14 cellular contexts compared by ENCODE assay signal in genomic region chr16:70689970-70690905, GRCh38. TPM values are rescaled to one million over a fixed set of nuclear protein-coding genes. Genes with fewer than 3 reads are reported as not detected.
A peak's percentile ranks its signal among the peaks of the same experiment; 100 is the strongest.
DNase-seq lines count a peak whose midpoint lies in the region; ATAC-seq and TF ChIP-seq lines count a peak whose summit lies in the region.
"Had no signal": no experiment of that assay in that cellular context is flagged by ENCODE, and none has a peak within 500 bp of the region (broad histone marks: within the 10 kb centered on the region; RNA-seq: fewer than 3 reads in every experiment).

No MANE protein-coding gene starts in this region.

- H3K27ac ChIP-seq in breast epithelium (peak overlapping the region; percentile 93 to 96), mammary epithelial cell (ENCODE audit: insufficient read depth, low read depth, low read length) (no peak overlapping the region), heart left ventricle (peak overlapping the region in 11 of 12 donors; percentile 76 to 98 (median 91)), trophoblast cell (ENCODE audit: low read depth, low read length) (no peak overlapping the region), vagina (peak overlapping the region; percentile 98)

- H3K79me2 ChIP-seq in mammary epithelial cell (ENCODE audit: insufficient read depth, low read length), result peaks cover 4% of the 10 kb centered on the region
- H3K79me2 ChIP-seq in trophoblast cell (ENCODE audit: control insufficient read depth, insufficient read depth, low read length, poor library complexity), result peaks cover 11% of the 10 kb centered on the region

- H2BK12ac ChIP-seq in trophoblast cell (ENCODE audit: low read length), result peak overlapping the region; percentile 1

- H3K27ac Mint-ChIP-seq in activated T-helper 17 cell treated with anti-CD3 and anti-CD28 coated beads, Interleukin-2, amount 50 U/mL, for 72 hours, result no peak overlapping the region
- H3K27ac Mint-ChIP-seq: activated B cell treated with CpG ODN at 0.5 μM for 24 hours had no signal

- no peaks in the 10 kb centered on the region for H3K4me1 Mint-ChIP-seq in activated T-helper 17 cell treated with anti-CD3 and anti-CD28 coated beads, Interleukin-2, amount 50 U/mL, for 72 hours

- H3K4me2 ChIP-seq in mammary epithelial cell (ENCODE audit: insufficient read depth, low read depth, low read length) (no peak overlapping the region), trophoblast cell (ENCODE audit: low read length) (no peak overlapping the region)

- no peak overlapping the region for H2BK5ac ChIP-seq in trophoblast cell (ENCODE audit: low read depth, low read length, poor library complexity)

- TF ChIP-seq CTCF in breast epithelium (IDR thresholded peaks at IDR 0.05) (no peak), mammary epithelial cell (conservative IDR thresholded peaks at IDR 0.05 in 1 of 2, IDR thresholded peaks at IDR 0.05 in 1 of 2; ENCODE audit: extremely low read depth in 1 of 2, insufficient read depth in 1 of 2, low read depth in 1 of 2, low read length in 2 of 2) (no peak), heart left ventricle (IDR thresholded peaks at IDR 0.05) (no peak), vagina (IDR thresholded peaks at IDR 0.05) (no peak)

- H3K4me1 ChIP-seq in breast epithelium, result peaks cover 25 to 53% of the 10 kb centered on the region in 2 donors
- H3K4me1 ChIP-seq in mammary epithelial cell (ENCODE audit: insufficient read depth, low read length), result peaks cover 47% of the 10 kb centered on the region
- H3K4me1 ChIP-seq in heart left ventricle, result peaks cover 10 to 95% (median 81%) of the 10 kb centered on the region in 12 donors
- peaks cover 53 to 65% of the 10 kb centered on the region in 2 experiments for H3K4me1 ChIP-seq in trophoblast cell (ENCODE audit: control insufficient read depth in 1 of 2, insufficient read depth in 2 of 2, low read length in 2 of 2)
- peaks cover 90% of the 10 kb centered on the region for H3K4me1 ChIP-seq in vagina

- no peak overlapping the region for H4K91ac ChIP-seq in trophoblast cell (ENCODE audit: low read depth, low read length)

- no peak overlapping the region for H3K9ac ChIP-seq in mammary epithelial cell (ENCODE audit: insufficient read depth, low read length)
- H3K9ac ChIP-seq in trophoblast cell (ENCODE audit: low read length), result no peak overlapping the region

- no peak overlapping the region for H3K4me3 Mint-ChIP-seq in activated T-helper 17 cell treated with anti-CD3 and anti-CD28 coated beads, Interleukin-2, amount 50 U/mL, for 72 hours
- H3K4me3 Mint-ChIP-seq: activated B cell treated with CpG ODN at 0.5 μM for 24 hours had no signal

- 95% methylated on average over 11 of the region's 16 CpGs for WGBS in mammary epithelial cell (ENCODE audit: low coverage, missing lambda C conversion rate)
- 65 to 84% (median 81%) methylated on average over 9 to 16 of the region's 16 CpGs for WGBS in heart left ventricle, 4 donors
- WGBS in trophoblast cell (ENCODE audit: extremely low coverage, insufficient coverage, insufficient read length), result no CpG with 5 or more reads among the region's 16 CpGs

- BruUV-seq in mammary epithelial cell (replicated peaks; lab: Mats Ljungman, UMichigan), result no TSS peak

- H3K36me3 ChIP-seq in breast epithelium (no peaks in the 10 kb centered on the region), mammary epithelial cell (ENCODE audit: insufficient read depth, low read length) (no peaks in the 10 kb centered on the region), heart left ventricle (no peaks in the 10 kb centered on the region), trophoblast cell (ENCODE audit: control insufficient read depth in 1 of 2, insufficient read depth in 2 of 2, low read length in 2 of 2) (peaks cover 0 to 2% of the 10 kb centered on the region in 2 experiments), vagina (no peaks in the 10 kb centered on the region)

- H4K12ac ChIP-seq in trophoblast cell (ENCODE audit: low read depth, low read length), result no peak overlapping the region

- H2AFZ ChIP-seq in mammary epithelial cell (ENCODE audit: low read depth, low read length) (no peak overlapping the region), trophoblast cell (ENCODE audit: insufficient read depth, low read length, poor library complexity) (no peak overlapping the region)

- dilution Hi-C loops in mammary epithelial cell (cut with HindIII; ENCODE audit: low sequenced_read_pairs), result no loop called here

- H3K27me3 ChIP-seq in breast epithelium (no peaks in the 10 kb centered on the region), mammary epithelial cell (ENCODE audit: insufficient read depth, low read length) (no peaks in the 10 kb centered on the region), heart left ventricle (peaks cover 0 to 2% (median 0%) of the 10 kb centered on the region in 9 donors), trophoblast cell (ENCODE audit: insufficient read depth, low read length) (no peaks in the 10 kb centered on the region), vagina (no peaks in the 10 kb centered on the region)

- H3K9me3 ChIP-seq in breast epithelium, result no peaks in the 10 kb centered on the region
- no peaks in the 10 kb centered on the region for H3K9me3 ChIP-seq in mammary epithelial cell (replicated peaks; ENCODE audit: insufficient read depth, low read length)
- no peaks in the 10 kb centered on the region for H3K9me3 ChIP-seq in heart left ventricle
- no peaks in the 10 kb centered on the region for H3K9me3 ChIP-seq in trophoblast cell (ENCODE audit: insufficient read depth, low read depth, low read length)
- H3K9me3 ChIP-seq in vagina, result no peaks in the 10 kb centered on the region

- DNase-seq in breast epithelium (ENCODE audit: low spot score in 2 of 2) (no peak), mammary epithelial cell (no peak), heart left ventricle (peak in 3 of 5 donors; percentile 34 to 46 (median 44)), trophoblast cell (no peak), vagina (ENCODE audit: extremely low spot score in 2 of 2) (no peak), NCI-H2107 (lab: John Stamatoyannopoulos, UW) (no peak), NCI-H526 treated with DMSO at 0.1 percent for 48 hours (lab: John Stamatoyannopoulos, UW) (no peak)
- DNase-seq: ACHN; activated B cell treated with CpG ODN at 0.5 μM for 24 hours; central memory CD4-positive, alpha-beta T cell; NCI-H2081 had no signal

- H3K23ac ChIP-seq in trophoblast cell (ENCODE audit: low read length), result no peak overlapping the region

- in situ Hi-C loops in mammary epithelial cell (cut with MboI; ENCODE audit: low sequenced_read_pairs in 2 of 2), result loop anchor here (5.0 to 10.0 kb wide), 2 partner anchors 42 to 75 kb away; no protein-coding TSS in a partner anchor

- H4K20me1 ChIP-seq in mammary epithelial cell (ENCODE audit: insufficient read depth, low read length), result no peaks in the 10 kb centered on the region

- H3K79me1 ChIP-seq in trophoblast cell (ENCODE audit: low read length), result peaks cover 49% of the 10 kb centered on the region

- H4K8ac ChIP-seq in trophoblast cell (ENCODE audit: low read depth, low read length), result no peak overlapping the region

- H3K27me3 Mint-ChIP-seq in activated T-helper 17 cell treated with anti-CD3 and anti-CD28 coated beads, Interleukin-2, amount 50 U/mL, for 72 hours, result peaks cover 3% of the 10 kb centered on the region
- H3K27me3 Mint-ChIP-seq: activated B cell treated with CpG ODN at 0.5 μM for 24 hours had no signal

- CTCF ChIA-PET in mammary epithelial cell (lab: Charles Lee; ENCODE audit: low non-redundant PET), result no interaction called here

- H3K9me3 Mint-ChIP-seq in activated T-helper 17 cell treated with anti-CD3 and anti-CD28 coated beads, Interleukin-2, amount 50 U/mL, for 72 hours, result no peaks in the 10 kb centered on the region
- H3K9me3 Mint-ChIP-seq: activated B cell treated with CpG ODN at 0.5 μM for 24 hours had no signal

- H3K14ac ChIP-seq in trophoblast cell (ENCODE audit: low read length), result no peak overlapping the region

- H2AK5ac ChIP-seq in trophoblast cell (ENCODE audit: low read length), result no peak overlapping the region

- H3K4me3 ChIP-seq in breast epithelium (no peak overlapping the region), mammary epithelial cell (replicated peaks in 1 of 3; ENCODE audit: insufficient read depth in 1 of 3, low read depth in 2 of 3, low read length in 3 of 3) (no peak overlapping the region), heart left ventricle (no peak overlapping the region), trophoblast cell (ENCODE audit: low read depth, low read length) (no peak overlapping the region), vagina (no peak overlapping the region)
- H3K4me3 ChIP-seq: GM12878, K562 had no signal

- no peak overlapping the region for H3K18ac ChIP-seq in trophoblast cell (ENCODE audit: low read length)

- intact Hi-C loops in breast epithelium (cut with DNase I; ENCODE audit: low total_unique reads) (no loop called here), mammary epithelial cell (cut with micrococcal nuclease) (loop anchor here (10.0 kb wide), 1 partner anchor 675 kb away; no protein-coding TSS in a partner anchor), heart left ventricle (cut with DNase I) (loop anchor here in 1 of 10 donors (5.0 kb wide), 1 partner anchor 47 kb away; no protein-coding TSS in a partner anchor), vagina (cut with DNase I) (no loop called here)

- ATAC-seq in heart left ventricle, result no peak
- no peak for ATAC-seq in activated T-helper 17 cell treated with anti-CD3 and anti-CD28 coated beads, Interleukin-2, amount 50 U/mL, for 72 hours (replicated peaks)
- ATAC-seq: GM12878, K562 had no signal

- H3K4ac ChIP-seq in trophoblast cell (ENCODE audit: low read depth, low read length), result no peak overlapping the region

- TF ChIP-seq POLR2A in breast epithelium (IDR thresholded peaks at IDR 0.05) (no peak), heart left ventricle (IDR thresholded peaks at IDR 0.05) (no peak), vagina (IDR thresholded peaks at IDR 0.05) (no peak)

- H3K36me3 Mint-ChIP-seq in activated T-helper 17 cell treated with anti-CD3 and anti-CD28 coated beads, Interleukin-2, amount 50 U/mL, for 72 hours (ENCODE audit: low read depth), result no peaks in the 10 kb centered on the region

- no peak overlapping the region for H2BK120ac ChIP-seq in trophoblast cell (ENCODE audit: insufficient read depth, low read length, poor library complexity)

RNA-seq across cellular contexts. Expression of gene MTSS2, which starts 4.4 kb away (rescaled TPM):
- total RNA-seq in breast epithelium (10 to 100 TPM in 2 of 3 donors, 1 to 10 TPM in 1; 9.4 to 28.8 (median 22.8) TPM), mammary epithelial cell (10 to 100 TPM; 25.8 to 42.9 TPM), heart left ventricle (10 to 100 TPM; 51.9 to 90.9 (median 72.2) TPM), vagina (102 TPM)
- polyA plus RNA-seq in mammary epithelial cell (46.7 TPM), heart left ventricle (10 to 100 TPM; 58.8 to 97.1 TPM)
- 28.8 TPM for polyA minus RNA-seq in mammary epithelial cell
- 164 and 171 TPM in 2 replicates for polyA plus RNA-seq in trophoblast cell (2013)
- total RNA-seq in activated T-helper 17 cell treated with anti-CD3 and anti-CD28 coated beads, Interleukin-2, amount 50 U/mL, for 72 hours, result under 1 TPM; 0.11 to 0.67 TPM

RNA-seq across cellular contexts. Expression of gene IL34, which starts 43.9 kb away (rescaled TPM):
- total RNA-seq in breast epithelium, result 10 to 100 TPM in 1 of 3 donors, 1 to 10 TPM in 1, under 1 TPM in 1; 0.64 to 37.9 (median 7.5) TPM
- total RNA-seq in mammary epithelial cell, result 10 to 100 TPM in 1 of 2 donors, under 1 TPM in 1; 0.49 to 42.7 TPM
- polyA plus RNA-seq in mammary epithelial cell, result 0.84 TPM
- 2.3 TPM for polyA minus RNA-seq in mammary epithelial cell
- total RNA-seq in heart left ventricle, result 1 to 10 TPM in 8 of 9 donors, under 1 TPM in 1; 0.49 to 6.5 (median 2.7) TPM
- 1 to 10 TPM in 1 of 2 donors, under 1 TPM in 1; 0.82 to 2.3 TPM for polyA plus RNA-seq in heart left ventricle
- polyA plus RNA-seq in trophoblast cell (2013), result 0.15 and 0.18 TPM in 2 replicates
- 6.1 TPM for total RNA-seq in vagina
- total RNA-seq in activated T-helper 17 cell treated with anti-CD3 and anti-CD28 coated beads, Interleukin-2, amount 50 U/mL, for 72 hours, result not detected
- total RNA-seq: GM12878 had no signal

Comparison
In these comparisons a context has a peak if more than half of its experiments do, and no peak if none do; other contexts are left out.
1. H3K27ac ChIP-seq: peak in breast epithelium (2 of 2), heart left ventricle (11 of 12) and vagina (single experiment); none in mammary epithelial cell (single experiment) and trophoblast cell (single experiment).
2. DNase-seq: peak in heart left ventricle (3 of 5); none in breast epithelium (0 of 2), mammary epithelial cell (single experiment), trophoblast cell (0 of 2), vagina (0 of 2), NCI-H2107 (single experiment) and NCI-H526 treated with DMSO at 0.1 percent for 48 hours (single experiment).
3. RNA of gene MTSS2, which starts 4.4 kb away (total RNA-seq): 102 TPM in vagina (single experiment), 51.9 to 90.9 TPM in heart left ventricle, 25.8 to 42.9 TPM in mammary epithelial cell and 9.4 to 28.8 TPM in breast epithelium; 0.11 to 0.67 TPM in activated T-helper 17 cell treated with anti-CD3 and anti-CD28 coated beads, Interleukin-2, amount 50 U/mL, for 72 hours; every median in the first group is over 4 times any median in the second.